Comparison of ENCODE assay signal across 10 cellular contexts in the genomic region with DNA sequence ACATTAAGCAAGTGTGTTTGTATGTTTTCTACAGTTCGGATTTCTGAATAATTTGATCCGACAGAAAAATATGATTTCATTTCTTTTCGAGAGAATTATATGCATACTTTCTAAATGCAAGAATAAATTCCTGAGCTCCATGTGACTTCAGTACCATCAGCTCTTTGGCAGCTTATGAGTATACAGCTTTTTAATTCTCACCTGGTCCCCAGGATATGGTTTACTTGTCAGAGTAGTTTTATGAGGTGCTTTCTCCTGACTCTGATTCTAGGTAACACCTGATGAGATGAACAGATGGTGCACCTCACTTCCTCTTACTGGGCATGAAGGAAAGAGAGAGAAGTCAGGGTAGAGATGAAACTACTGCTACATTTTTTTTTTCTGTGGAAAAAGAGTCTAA. TPM values are rescaled to one million over a fixed set of nuclear protein-coding genes. Genes with fewer than 3 reads are reported as not detected.
DNase-seq lines count a peak whose midpoint lies in the region; ATAC-seq and TF ChIP-seq lines count a peak whose summit lies in the region.
"Had no signal": no experiment of that assay in that cellular context is flagged by ENCODE, and none has a peak within 500 bp of the region (broad histone marks: within the 10 kb centered on the region; RNA-seq: fewer than 3 reads in every experiment).

No MANE protein-coding gene starts in this region.

- peak overlapping the region in 1 of 2 donors; percentile 19 for H3K27ac ChIP-seq in coronary artery
- H3K27ac ChIP-seq in prostate gland: peak overlapping the region; percentile 31 to 84

- no peak for TF ChIP-seq POLR2A in prostate gland (IDR thresholded peaks at IDR 0.05)

- H3K4me1 ChIP-seq in prostate gland (replicated peaks): peaks cover 8% of the 10 kb centered on the region

- H3K27me3 ChIP-seq in prostate gland (replicated peaks; ENCODE audit: insufficient read depth): no peaks in the 10 kb centered on the region

- intact Hi-C loops in prostate gland (cut with DNase I): no loop called here

- no peak for TF ChIP-seq CTCF in coronary artery (IDR thresholded peaks at IDR 0.05)
- no peak for TF ChIP-seq CTCF in prostate gland (IDR thresholded peaks at IDR 0.05)

- WGBS in prostate gland: 9% methylated on average over 3 of the region's 3 CpGs

- H3K4me3 ChIP-seq in coronary artery (peak overlapping the region; percentile 20), prostate gland (peak overlapping the region in 1 of 2 donors; percentile 3)

- H3K9me3 ChIP-seq in prostate gland: no peaks in the 10 kb centered on the region

- DNase-seq in coronary artery (ENCODE audit: low spot score): no peak
- DNase-seq in prostate gland (ENCODE audit: low spot score): no peak
- no peak for DNase-seq in NCI-H510A (lab: John Stamatoyannopoulos, UW)
- DNase-seq in NCI-H526 (lab: John Stamatoyannopoulos, UW): no peak
- no peak for DNase-seq in middle frontal gyrus (ENCODE audit: extremely low spot score, low spot score)
- DNase-seq: NCI-H1417 treated with DMSO at 0.1 percent for 48 hours had no signal

- ATAC-seq in GM19372 (IDR thresholded peaks at IDR 0.05; ENCODE audit: low read depth, unreplicated experiment) (peak; percentile 37), HG03469 (IDR thresholded peaks at IDR 0.05; ENCODE audit: unreplicated experiment) (peak; percentile 41), GM21381 (IDR thresholded peaks at IDR 0.05; ENCODE audit: unreplicated experiment) (no peak)

- no peaks in the 10 kb centered on the region for H3K36me3 ChIP-seq in prostate gland

RNA-seq across cellular contexts. Expression of a gene that starts 3.1 kb away (rescaled TPM):
- 100 to 1,000 TPM in 1 of 2 donors, 10 to 100 TPM in 1; 47.1 to 104 TPM for total RNA-seq in prostate gland
- total RNA-seq: myocyte had no signal
